Comparison of ENCODE assay signal across 8 cellular contexts in the genomic region with DNA sequence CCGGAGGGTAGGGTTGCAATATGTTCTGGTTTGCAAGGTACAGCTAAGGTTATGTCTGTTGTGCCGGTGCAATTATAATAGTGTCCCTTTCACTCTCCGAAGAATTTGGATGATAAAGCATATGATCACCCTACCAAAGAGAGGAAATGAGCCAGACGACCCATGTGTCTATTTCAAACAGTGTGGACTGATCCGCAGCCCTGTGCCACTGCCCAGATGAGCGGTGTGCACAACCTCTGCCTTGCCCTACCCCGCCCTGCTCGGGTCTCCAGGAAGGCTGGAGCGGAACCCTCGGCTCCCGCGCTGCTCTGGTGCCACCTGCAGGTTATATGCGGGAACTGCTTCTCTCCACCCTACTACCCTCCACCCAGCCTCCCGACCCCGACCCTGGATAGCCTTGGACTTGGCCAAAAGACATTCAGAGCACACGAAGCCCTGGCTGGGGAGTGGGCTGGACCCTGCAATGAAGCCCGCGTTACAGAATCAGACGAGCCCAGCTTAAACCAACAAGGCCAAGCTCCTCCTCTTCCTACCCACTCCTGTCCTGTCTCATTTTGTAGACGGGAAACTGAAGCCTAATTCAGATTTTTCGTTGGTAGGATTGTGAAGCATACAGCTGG.
A peak's percentile ranks its signal among the peaks of the same experiment; 100 is the strongest.
DNase-seq lines count a peak whose midpoint lies in the region; ATAC-seq, FAIRE-seq and TF ChIP-seq lines count a peak whose summit lies in the region.

No MANE protein-coding gene starts in this region.

- peaks cover 32% of the 10 kb centered on the region for H3K27me3 Mint-ChIP-seq in activated naive CD8-positive, alpha-beta T cell treated with anti-CD3 and anti-CD28 coated beads for 36 hours

- H3K79me2 ChIP-seq in SU-DHL-6 (ENCODE audit: insufficient read depth, low read length) = no peaks in the 10 kb centered on the region

- no peaks in the 10 kb centered on the region for H3K9me2 ChIP-seq in SU-DHL-6 (replicated peaks; ENCODE audit: insufficient read depth, low read length)

- no peaks in the 10 kb centered on the region for H3K36me3 Mint-ChIP-seq in activated naive CD8-positive, alpha-beta T cell treated with anti-CD3 and anti-CD28 coated beads for 36 hours

- peak; percentile 83 to 96 (median 95) for ATAC-seq in heart left ventricle
- no peak for ATAC-seq in HG03095 (IDR thresholded peaks at IDR 0.05; ENCODE audit: unreplicated experiment)

- no peaks in the 10 kb centered on the region for H3K9me3 ChIP-seq in SU-DHL-6 (ENCODE audit: insufficient read depth, low read length)
- no peaks in the 10 kb centered on the region for H3K9me3 ChIP-seq in heart left ventricle

- TF ChIP-seq POLR2A in GM12892 (IDR thresholded peaks at IDR 0.05; ENCODE audit: low read depth, low read length) (no peak), heart left ventricle (IDR thresholded peaks at IDR 0.05) (no peak)

- no peak overlapping the region for H3K4me3 Mint-ChIP-seq in activated naive CD8-positive, alpha-beta T cell treated with anti-CD3 and anti-CD28 coated beads for 36 hours

- H3K27ac ChIP-seq in SU-DHL-6 (ENCODE audit: low read depth, low read length) (no peak overlapping the region), heart left ventricle (no peak overlapping the region)

- no peaks in the 10 kb centered on the region for H4K20me1 ChIP-seq in SU-DHL-6 (ENCODE audit: low read depth, low read length)

- no peak overlapping the region for H3K9ac ChIP-seq in SU-DHL-6 (ENCODE audit: low read length)

- H2AFZ ChIP-seq in SU-DHL-6 (ENCODE audit: low read depth, low read length, severe bottlenecking) = no peak overlapping the region

- no peaks in the 10 kb centered on the region for H3F3A ChIP-seq in SU-DHL-6 (ENCODE audit: insufficient read depth)

- H3K4me2 ChIP-seq in SU-DHL-6 (ENCODE audit: low read depth, low read length, poor library complexity, severe bottlenecking) = no peak overlapping the region

- 10 to 14% (median 12%) methylated on average over 14 to 21 of the region's 21 CpGs for WGBS in heart left ventricle, 4 donors

- peaks cover 4% of the 10 kb centered on the region for H3K4me1 Mint-ChIP-seq in activated naive CD8-positive, alpha-beta T cell treated with anti-CD3 and anti-CD28 coated beads for 36 hours

- H3K9me3 Mint-ChIP-seq in activated naive CD8-positive, alpha-beta T cell treated with anti-CD3 and anti-CD28 coated beads for 36 hours = no peaks in the 10 kb centered on the region

- peak; percentile 34 for DNase-seq in 8988T
- peak; percentile 48 for DNase-seq in GM12892 (ENCODE audit: insufficient read length)
- peak; percentile 36 for DNase-seq in LHCN-M2 (ENCODE audit: low read depth)
- peak; percentile 67 for DNase-seq in activated naive CD8-positive, alpha-beta T cell treated with anti-CD3 and anti-CD28 coated beads for 36 hours
- peak; percentile 60 to 87 (median 71) for DNase-seq in heart left ventricle
- peak; percentile 93 for DNase-seq in retina

- H3K27me3 ChIP-seq in SU-DHL-6 (ENCODE audit: low read length) (no peaks in the 10 kb centered on the region), heart left ventricle (peaks cover 0 to 10% (median 0%) of the 10 kb centered on the region in 9 donors)

- intact Hi-C loops in heart left ventricle (cut with DNase I) = loop anchor here (1.0 to 5.0 kb wide), 7 partner anchors 67 to 91 kb away; partner anchors contain the start of gene CHRNB4 (in 2 of the 10)

- FAIRE-seq in GM12892 (lab: Jason Lieb, UNC) = peak; percentile 81

- peak; percentile 82 for TF ChIP-seq CTCF in SU-DHL-6 (IDR thresholded peaks at IDR 0.05; ENCODE audit: insufficient read depth, low read length, poor library complexity, severe bottlenecking)
- TF ChIP-seq CTCF in heart left ventricle (IDR thresholded peaks at IDR 0.05) = peak; percentile 73 to 94 (median 90)

- H3K4me1 ChIP-seq in heart left ventricle = peaks cover 0 to 7% (median 0%) of the 10 kb centered on the region in 12 donors

- no peak overlapping the region for H3K27ac Mint-ChIP-seq in activated naive CD8-positive, alpha-beta T cell treated with anti-CD3 and anti-CD28 coated beads for 36 hours

- H3K36me3 ChIP-seq in SU-DHL-6 (ENCODE audit: low read length) (no peaks in the 10 kb centered on the region), heart left ventricle (no peaks in the 10 kb centered on the region)

- H3K4me3 ChIP-seq in SU-DHL-6 (ENCODE audit: insufficient read depth, low read length, poor library complexity, severe bottlenecking) (no peak overlapping the region), heart left ventricle (peak overlapping the region in 1 of 12 donors; percentile 6)

Comparison
In these comparisons a context has a peak if more than half of its experiments do, and no peak if none do; other contexts are left out.
1. DNase-seq: peak in every context shown above with its lines; median percentile 93 in retina; 71 in heart left ventricle; 67 in activated naive CD8-positive, alpha-beta T cell treated with anti-CD3 and anti-CD28 coated beads for 36 hours; 48 in GM12892; 36 in LHCN-M2; 34 in 8988T.